In genomic region chr3:14256561-14257342, GRCh38 we compare ENCODE assay signal across 14 cellular contexts.
DNase-seq lines count a peak whose midpoint lies in the region; ATAC-seq and TF ChIP-seq lines count a peak whose summit lies in the region.
"Had no signal": no experiment of that assay in that cellular context is flagged by ENCODE, and none has a peak within 500 bp of the region (broad histone marks: within the 10 kb centered on the region; RNA-seq: fewer than 3 reads in every experiment).

No MANE protein-coding gene starts in this region.

- H3K27me3 Mint-ChIP-seq in activated T-helper 17 cell treated with anti-CD3 and anti-CD28 coated beads, Interleukin-2, amount 50 U/mL, for 72 hours, result peaks cover 7% of the 10 kb centered on the region
- H3K27me3 Mint-ChIP-seq: activated naive CD8-positive, alpha-beta T cell treated with anti-CD3 and anti-CD28 coated beads for 36 hours had no signal

- H3K4me1 ChIP-seq in right atrium auricular region, result peaks cover 0 to 10% of the 10 kb centered on the region in 2 donors
- peaks cover 0 to 18% of the 10 kb centered on the region in 2 donors for H3K4me1 ChIP-seq in thyroid gland
- H3K4me1 ChIP-seq: left lung had no signal

- ATAC-seq in left ventricle myocardium superior (peak; percentile 24), GM19463 (IDR thresholded peaks at IDR 0.05; ENCODE audit: unreplicated experiment) (no peak)
- ATAC-seq in activated T-helper 17 cell treated with anti-CD3 and anti-CD28 coated beads, Interleukin-2, amount 50 U/mL, for 72 hours (replicated peaks), result no peak
- ATAC-seq: left lung had no signal

- no peaks in the 10 kb centered on the region for H3K27me3 ChIP-seq in right atrium auricular region
- H3K27me3 ChIP-seq in thyroid gland, result no peaks in the 10 kb centered on the region
- H3K27me3 ChIP-seq: left lung had no signal

- no peaks in the 10 kb centered on the region for H3K4me1 Mint-ChIP-seq in activated T-helper 17 cell treated with anti-CD3 and anti-CD28 coated beads, Interleukin-2, amount 50 U/mL, for 72 hours
- H3K4me1 Mint-ChIP-seq: activated naive CD8-positive, alpha-beta T cell treated with anti-CD3 and anti-CD28 coated beads for 36 hours; B cell had no signal

- H3K9me3 ChIP-seq in right atrium auricular region (no peaks in the 10 kb centered on the region), thyroid gland (no peaks in the 10 kb centered on the region)
- H3K9me3 ChIP-seq: left lung had no signal

- H3K4me3 ChIP-seq in right atrium auricular region (no peak overlapping the region), thyroid gland (replicated peaks in 1 of 3) (no peak overlapping the region)
- H3K4me3 ChIP-seq: coronary artery, left lung had no signal

- H3K27ac ChIP-seq in right atrium auricular region (no peak overlapping the region), thyroid gland (peak overlapping the region in 1 of 3 donors; percentile 6)
- H3K27ac ChIP-seq: coronary artery, left lung had no signal

- 59 to 63% methylated on average over 9 of the region's 9 CpGs for WGBS in thyroid gland, 2 donors

- no peak for DNase-seq in left ventricle myocardium superior
- no peak for DNase-seq in right atrium auricular region (ENCODE audit: low spot score)
- DNase-seq in SK-MEL-5 (ENCODE audit: low read depth, low spot score), result peak; percentile 25
- peak; percentile 42 for DNase-seq in kidney tubule cell (ENCODE audit: low spot score)
- peak; percentile 60 to 71 for DNase-seq in thyroid gland
- no peak for DNase-seq in ACHN
- DNase-seq: activated naive CD8-positive, alpha-beta T cell treated with anti-CD3 and anti-CD28 coated beads for 36 hours; GF-D8; left lung; NCI-H187 had no signal

- in situ Hi-C loops in SK-MEL-5 (cut with HindIII; ENCODE audit: low pct_unique_long_range_greater_than_20kb, low sequenced_read_pairs), result loop anchor here (25.0 kb wide), 1 partner anchor 681 kb away; the partner anchor contains the start of gene NR2C2
- in situ Hi-C loops in ACHN (cut with HindIII; ENCODE audit: low pct_ligation_motif_present, low pct_unique_long_range_greater_than_20kb, low sequenced_read_pairs), result no loop called here

- no peaks in the 10 kb centered on the region for H3K36me3 ChIP-seq in right atrium auricular region
- no peaks in the 10 kb centered on the region for H3K36me3 ChIP-seq in thyroid gland
- H3K36me3 ChIP-seq: left lung had no signal

- no peaks in the 10 kb centered on the region for H3K36me3 Mint-ChIP-seq in activated T-helper 17 cell treated with anti-CD3 and anti-CD28 coated beads, Interleukin-2, amount 50 U/mL, for 72 hours (ENCODE audit: low read depth)
- H3K36me3 Mint-ChIP-seq: activated naive CD8-positive, alpha-beta T cell treated with anti-CD3 and anti-CD28 coated beads for 36 hours had no signal

- H3K9me3 Mint-ChIP-seq in activated T-helper 17 cell treated with anti-CD3 and anti-CD28 coated beads, Interleukin-2, amount 50 U/mL, for 72 hours, result no peaks in the 10 kb centered on the region
- H3K9me3 Mint-ChIP-seq: activated naive CD8-positive, alpha-beta T cell treated with anti-CD3 and anti-CD28 coated beads for 36 hours had no signal

- no peak overlapping the region for H3K27ac Mint-ChIP-seq in activated T-helper 17 cell treated with anti-CD3 and anti-CD28 coated beads, Interleukin-2, amount 50 U/mL, for 72 hours
- H3K27ac Mint-ChIP-seq: activated naive CD8-positive, alpha-beta T cell treated with anti-CD3 and anti-CD28 coated beads for 36 hours; B cell had no signal

- no peak overlapping the region for H3K4me3 Mint-ChIP-seq in activated T-helper 17 cell treated with anti-CD3 and anti-CD28 coated beads, Interleukin-2, amount 50 U/mL, for 72 hours
- H3K4me3 Mint-ChIP-seq: activated naive CD8-positive, alpha-beta T cell treated with anti-CD3 and anti-CD28 coated beads for 36 hours; B cell had no signal

- TF ChIP-seq POLR2A in thyroid gland (IDR thresholded peaks at IDR 0.05), result no peak

- intact Hi-C loops in left ventricle myocardium superior (cut with micrococcal nuclease) (no loop called here), thyroid gland (cut with DNase I) (no loop called here)

- no peak for TF ChIP-seq CTCF in right atrium auricular region (IDR thresholded peaks at IDR 0.05)
- no peak for TF ChIP-seq CTCF in thyroid gland (IDR thresholded peaks at IDR 0.05)

Comparison
In these comparisons a context has a peak if more than half of its experiments do, and no peak if none do; other contexts are left out.
1. DNase-seq: peak in SK-MEL-5 (single experiment), kidney tubule cell (single experiment) and thyroid gland (2 of 2); none in left ventricle myocardium superior (single experiment), right atrium auricular region (single experiment) and ACHN (single experiment).